11 cellular contexts compared by ENCODE assay signal in genomic region chr15:41791970-41792637, GRCh38. TPM values are rescaled to one million over a fixed set of nuclear protein-coding genes. Genes with fewer than 3 reads are reported as not detected.
DNase-seq lines count a peak whose midpoint lies in the region; ATAC-seq and TF ChIP-seq lines count a peak whose summit lies in the region.
"Had no signal": no experiment of that assay in that cellular context is flagged by ENCODE, and none has a peak within 500 bp of the region (broad histone marks: within the 10 kb centered on the region; RNA-seq: fewer than 3 reads in every experiment).

No MANE protein-coding gene starts in this region.

- H3K4me3 Mint-ChIP-seq in natural killer cell, result peak overlapping the region; percentile 62

- H3K36me3 ChIP-seq in suprapubic skin, result no peaks in the 10 kb centered on the region

- H3K36me3 Mint-ChIP-seq in natural killer cell, result no peaks in the 10 kb centered on the region

- H3K27ac Mint-ChIP-seq in natural killer cell, result peak overlapping the region; percentile 61 to 74
- H3K27ac Mint-ChIP-seq: activated T-helper 1 cell treated with anti-CD3 and anti-CD28 coated beads, Interleukin-12 subunit alpha, Interleukin-12 subunit beta, Interleukin-2, Interleukin-4 antibody, amounts not matched to agents 30 ng/mL and 10 ng/mL and 1 ng/mL, durations not matched to agents 14 hours and 24 hours and 36 hours had no signal

- intact Hi-C loops in natural killer cell (cut with micrococcal nuclease), result no loop called here

- TF ChIP-seq EP300 in suprapubic skin (IDR thresholded peaks at IDR 0.05), result no peak

- H3K4me3 ChIP-seq in suprapubic skin, result no peak overlapping the region

- peak; percentile 19 for DNase-seq in DMS79 (lab: John Stamatoyannopoulos, UW)
- peak; percentile 57 for DNase-seq in NCI-H128 (lab: John Stamatoyannopoulos, UW; ENCODE audit: unreplicated experiment)
- peak; percentile 61 for DNase-seq in SK-N-DZ (ENCODE audit: low spot score)
- DNase-seq in natural killer cell, result no peak
- DNase-seq in DMS53 (lab: John Stamatoyannopoulos, UW), result no peak
- no peak for DNase-seq in suprapubic skin (ENCODE audit: low spot score in 2 of 2)
- DNase-seq: activated CD4-positive, CD25-positive, alpha-beta regulatory T cell; caudate nucleus had no signal

- no peak for TF ChIP-seq POLR2A in suprapubic skin (IDR thresholded peaks at IDR 0.05)

- H3K27ac ChIP-seq in suprapubic skin, result no peak overlapping the region

- H3K9me3 Mint-ChIP-seq in natural killer cell, result no peaks in the 10 kb centered on the region
- H3K9me3 Mint-ChIP-seq: activated T-helper 1 cell treated with anti-CD3 and anti-CD28 coated beads, Interleukin-12 subunit alpha, Interleukin-12 subunit beta, Interleukin-2, Interleukin-4 antibody, amounts not matched to agents 30 ng/mL and 10 ng/mL and 1 ng/mL, durations not matched to agents 14 hours and 24 hours and 36 hours had no signal

- no peaks in the 10 kb centered on the region for H3K27me3 Mint-ChIP-seq in natural killer cell (ENCODE audit: low read depth in 2 of 2)

- TF ChIP-seq CTCF in natural killer cell (IDR thresholded peaks at IDR 0.05) (no peak), suprapubic skin (IDR thresholded peaks at IDR 0.05) (no peak)

- H3K4me1 ChIP-seq in suprapubic skin, result peaks cover 92% of the 10 kb centered on the region

- ATAC-seq in natural killer cell (no peak), HG03520 (IDR thresholded peaks at IDR 0.05; ENCODE audit: unreplicated experiment) (no peak), HG02763 (IDR thresholded peaks at IDR 0.05; ENCODE audit: unreplicated experiment) (no peak)

- no peaks in the 10 kb centered on the region for H3K27me3 ChIP-seq in suprapubic skin

- 76% methylated on average over 6 of the region's 6 CpGs for WGBS in suprapubic skin

- H3K9me3 ChIP-seq in suprapubic skin, result no peaks in the 10 kb centered on the region

- H3K4me1 Mint-ChIP-seq in natural killer cell, result peaks cover 54 to 61% of the 10 kb centered on the region in 2 donors

RNA-seq across cellular contexts. Expression of gene MAPKBP1, which starts 17.8 kb away (rescaled TPM):
- 6.4 and 8.6 TPM in 2 replicates for polyA plus RNA-seq in SK-N-DZ (2014; cell fraction: cytosol; rRNA removed)
- 20.7 and 31.7 TPM in 2 replicates for polyA plus RNA-seq in SK-N-DZ (2014; cell fraction: nucleus; rRNA removed)
- total RNA-seq in natural killer cell (10 to 100 TPM; 44.8 to 55.4 (median 49.0) TPM), suprapubic skin (100 to 1,000 TPM in 1 of 4 donors, 10 to 100 TPM in 3; 69.3 to 157 (median 81.6) TPM)

RNA-seq across cellular contexts. Expression of gene JMJD7, which starts 35.8 kb away (rescaled TPM):
- polyA plus RNA-seq in SK-N-DZ (2014; cell fraction: cytosol; rRNA removed), result 9.5 and 10.0 TPM in 2 replicates
- 25.2 and 26.4 TPM in 2 replicates for polyA plus RNA-seq in SK-N-DZ (2014; cell fraction: nucleus; rRNA removed)
- total RNA-seq in natural killer cell (10 to 100 TPM; 20.3 to 36.4 (median 28.7) TPM), suprapubic skin (10 to 100 TPM; 45.4 to 88.3 (median 60.9) TPM)

RNA-seq across cellular contexts. Expression of gene PLA2G4B, which starts 46.5 kb away (rescaled TPM):
- 1.4 and 1.7 TPM in 2 replicates for polyA plus RNA-seq in SK-N-DZ (2014; cell fraction: cytosol; rRNA removed)
- polyA plus RNA-seq in SK-N-DZ (2014; cell fraction: nucleus; rRNA removed), result 36.4 and 46.9 TPM in 2 replicates
- total RNA-seq in natural killer cell, result 10 to 100 TPM; 15.2 to 17.5 (median 17.4) TPM
- 100 to 1,000 TPM in 1 of 4 donors, 10 to 100 TPM in 3; 59.7 to 195 (median 73.7) TPM for total RNA-seq in suprapubic skin

Comparison
In these comparisons a context has a peak if more than half of its experiments do, and no peak if none do; other contexts are left out.
1. DNase-seq: peak in DMS79 (single experiment), NCI-H128 (single experiment) and SK-N-DZ (single experiment); none in natural killer cell (single experiment), DMS53 (single experiment) and suprapubic skin (0 of 2).